9 cellular contexts compared by ENCODE assay signal in genomic region chr11:71638801-71639519, GRCh38. TPM values are rescaled to one million over a fixed set of nuclear protein-coding genes. Genes with fewer than 3 reads are reported as not detected.
DNase-seq lines count a peak whose midpoint lies in the region; ATAC-seq and TF ChIP-seq lines count a peak whose summit lies in the region.
"Not testable (repeated sequence)": the region's sequence is repeated elsewhere in the genome, so short reads cannot be mapped to it uniquely, and the experiment has no call there.
"Had no signal": no experiment of that assay in that cellular context is flagged by ENCODE, and none has a peak within 500 bp of the region (broad histone marks: within the 10 kb centered on the region; RNA-seq: fewer than 3 reads in every experiment).

No MANE protein-coding gene starts in this region.

- TF ChIP-seq CTCF in WI38 (IDR thresholded peaks at IDR 0.05; ENCODE audit: low read depth, low read length) (peak; percentile 53), foreskin keratinocyte (conservative IDR thresholded peaks at IDR 0.05) (peak; percentile 64)

- not testable (repeated sequence) for ATAC-seq in activated naive CD8-positive, alpha-beta T cell treated with anti-CD3 and anti-CD28 coated beads, Interleukin-2, amount 50 U/mL, for 24 hours; foreskin keratinocyte; naive B cell (ENCODE audit: low read depth in 2 of 2)

- not testable (repeated sequence) for H3K36me3 ChIP-seq in H7 (replicated peaks; ENCODE audit: control insufficient read depth, insufficient read depth, low read length)

- H3K9me3 Mint-ChIP-seq in activated naive CD8-positive, alpha-beta T cell treated with anti-CD3 and anti-CD28 coated beads, Interleukin-2, amount 50 U/mL, for 24 hours; naive B cell: not testable (repeated sequence)

- H3K27ac Mint-ChIP-seq in activated naive CD8-positive, alpha-beta T cell treated with anti-CD3 and anti-CD28 coated beads, Interleukin-2, amount 50 U/mL, for 24 hours = not testable (repeated sequence)
- H3K27ac Mint-ChIP-seq in naive B cell = peak overlapping the region in 1 of 6 donors; percentile 51

- H3K4me3 Mint-ChIP-seq in activated naive CD8-positive, alpha-beta T cell treated with anti-CD3 and anti-CD28 coated beads, Interleukin-2, amount 50 U/mL, for 24 hours = peak overlapping the region; percentile 60
- peak overlapping the region in 7 of 8 donors; percentile 10 to 80 (median 72) for H3K4me3 Mint-ChIP-seq in naive B cell

- H3K27me3 Mint-ChIP-seq in activated naive CD8-positive, alpha-beta T cell treated with anti-CD3 and anti-CD28 coated beads, Interleukin-2, amount 50 U/mL, for 24 hours = peaks cover 29% of the 10 kb centered on the region
- H3K27me3 Mint-ChIP-seq in naive B cell = peaks cover 10 to 56% (median 37%) of the 10 kb centered on the region in 3 donors

- H3K27ac ChIP-seq in foreskin keratinocyte = not testable (repeated sequence)

- not testable (repeated sequence) for H3K4me1 ChIP-seq in foreskin keratinocyte

- not testable (repeated sequence) for H3K4me1 Mint-ChIP-seq in activated naive CD8-positive, alpha-beta T cell treated with anti-CD3 and anti-CD28 coated beads, Interleukin-2, amount 50 U/mL, for 24 hours
- peaks cover 0 to 16% (median 3%) of the 10 kb centered on the region in 3 donors for H3K4me1 Mint-ChIP-seq in naive B cell

- peak overlapping the region; percentile 36 for H3K4me3 ChIP-seq in H7 (ENCODE audit: insufficient read depth, low read depth, low read length)
- H3K4me3 ChIP-seq in WI38 (ENCODE audit: low read depth, low read length) = peak overlapping the region; percentile 27; the same call in 1 of the 2 replicates

- H3K36me3 Mint-ChIP-seq in activated naive CD8-positive, alpha-beta T cell treated with anti-CD3 and anti-CD28 coated beads, Interleukin-2, amount 50 U/mL, for 24 hours (ENCODE audit: low read depth); naive B cell: not testable (repeated sequence)

- DNase-seq in Ammon's horn (ENCODE audit: low spot score) = peak; percentile 7
- DNase-seq in H7 = peak; percentile 90
- DNase-seq in NCI-H345 (lab: John Stamatoyannopoulos, UW) = peak; percentile 63
- peak; percentile 74 for DNase-seq in activated naive CD8-positive, alpha-beta T cell treated with anti-CD3 and anti-CD28 coated beads, Interleukin-2, amount 50 U/mL, for 24 hours
- not testable (repeated sequence) for DNase-seq in foreskin keratinocyte
- DNase-seq in naive B cell = peak; percentile 44
- peak; percentile 31 for DNase-seq in stimulated activated CD8-positive, alpha-beta memory T cell treated with anti-CD3 and anti-CD28 coated beads, Interleukin-12 subunit alpha, Interleukin-12 subunit beta, amount 100 ng/mL, for 1 hour (ENCODE audit: low read depth)

- peaks cover 13% of the 10 kb centered on the region for H3K27me3 ChIP-seq in H7 (ENCODE audit: control insufficient read depth, insufficient read depth, low read length)
- H3K27me3 ChIP-seq in foreskin keratinocyte = not testable (repeated sequence)

RNA-seq across cellular contexts. Expression of gene KRTAP5-11, which starts 56.3 kb away (rescaled TPM):
- total RNA-seq in H7 (2014; rRNA removed; shearing (Covaris generic)) = 0.92 TPM in 1 of 2 replicates, not detected in the other
- total RNA-seq in foreskin keratinocyte = not detected in 2 replicates
- not detected in 2 replicates for polyA plus RNA-seq in foreskin keratinocyte
- polyA plus RNA-seq in naive B cell (ENCODE audit: low read depth in 6 of 6) = not detected
- total RNA-seq: H4 had no signal
